In the genomic region with DNA sequence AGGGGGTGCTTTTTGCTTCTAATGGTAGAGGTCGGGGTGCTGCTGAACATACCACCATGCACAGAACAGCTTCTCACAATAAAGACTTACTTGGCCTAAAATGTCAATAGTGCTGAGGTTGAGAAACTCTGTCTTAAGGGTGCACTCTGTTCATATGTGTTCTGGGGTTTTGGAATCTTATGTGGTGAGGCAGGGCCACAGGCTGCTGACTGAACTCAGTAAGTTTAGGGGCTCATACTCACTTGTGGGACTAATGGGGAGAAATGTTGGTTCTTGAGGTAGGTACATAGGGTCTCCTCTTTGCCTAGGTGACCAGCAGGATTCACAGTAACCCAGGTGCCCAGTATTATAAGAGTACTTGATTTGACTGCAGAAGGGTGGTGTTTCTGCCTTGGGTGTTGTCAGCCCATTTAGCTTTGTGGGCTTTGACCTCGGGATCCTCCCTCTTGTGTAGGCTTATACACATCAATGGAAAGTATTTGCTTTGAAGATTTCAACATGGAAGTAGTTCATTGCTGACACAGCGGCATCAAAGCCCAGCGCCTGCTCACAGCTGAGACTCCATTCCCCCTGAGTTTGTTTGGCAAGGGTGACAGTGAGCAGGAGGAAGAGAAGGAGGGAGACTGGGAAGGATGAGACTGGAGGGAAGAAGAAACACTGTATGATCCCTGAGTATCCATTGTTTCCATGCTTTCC, we compare ENCODE assay signal across 11 cellular contexts. TPM values are rescaled to one million over a fixed set of nuclear protein-coding genes. Genes with fewer than 3 reads are reported as not detected.
DNase-seq lines count a peak whose midpoint lies in the region; ATAC-seq and TF ChIP-seq lines count a peak whose summit lies in the region.
"Had no signal": no experiment of that assay in that cellular context is flagged by ENCODE, and none has a peak within 500 bp of the region (broad histone marks: within the 10 kb centered on the region; RNA-seq: fewer than 3 reads in every experiment).

No MANE protein-coding gene starts in this region.

- TF ChIP-seq CTCF in uterus (IDR thresholded peaks at IDR 0.05) = no peak
- TF ChIP-seq CTCF in upper lobe of right lung (IDR thresholded peaks at IDR 0.05) = no peak

- peaks cover 76% of the 10 kb centered on the region for H3K4me1 Mint-ChIP-seq in activated CD8-positive, alpha-beta T cell treated with anti-CD3 and anti-CD28 coated beads, Interleukin-2, amount 10 ng/mL, durations not matched to agents 7 days and 5 days (ENCODE audit: low read depth)

- no peaks in the 10 kb centered on the region for H3K9me3 ChIP-seq in uterus
- H3K9me3 ChIP-seq in upper lobe of right lung = no peaks in the 10 kb centered on the region

- no peak overlapping the region for H3K4me3 Mint-ChIP-seq in activated CD8-positive, alpha-beta T cell treated with anti-CD3 and anti-CD28 coated beads, Interleukin-2, amount 10 ng/mL, durations not matched to agents 7 days and 5 days

- peak; percentile 27 for DNase-seq in stimulated activated CD4-positive, alpha-beta T cell treated with anti-CD3 and anti-CD28 coated beads, Interleukin-15, amount 100 ng/mL, for 24 hours
- no peak for DNase-seq in stimulated activated CD4-positive, alpha-beta T cell treated with anti-CD3 and anti-CD28 coated beads, Interleukin-4, amount 100 ng/mL, for 1 hour
- DNase-seq in activated CD8-positive, alpha-beta T cell treated with anti-CD3 and anti-CD28 coated beads, Interleukin-2, amount 10 ng/mL, durations not matched to agents 7 days and 5 days = no peak
- DNase-seq in left colon = no peak
- no peak for DNase-seq in AG20443 (ENCODE audit: low spot score)
- no peak for DNase-seq in uterus
- no peak for DNase-seq in upper lobe of right lung
- DNase-seq: C1 segment of cervical spinal cord, cortex of kidney, NCI-H524 had no signal

- no peaks in the 10 kb centered on the region for H3K4me1 ChIP-seq in uterus
- H3K4me1 ChIP-seq in upper lobe of right lung = peaks cover 41% of the 10 kb centered on the region

- no peak for TF ChIP-seq POLR2A in uterus (IDR thresholded peaks at IDR 0.05)

- no peak overlapping the region for H3K27ac ChIP-seq in uterus
- H3K27ac ChIP-seq in upper lobe of right lung = no peak overlapping the region

- ATAC-seq in activated CD8-positive, alpha-beta T cell treated with anti-CD3 and anti-CD28 coated beads, Interleukin-2, amount 10 ng/mL, durations not matched to agents 7 days and 5 days = peak; percentile 19
- ATAC-seq in left colon (peak; percentile 41), upper lobe of right lung (no peak), GM18861 (IDR thresholded peaks at IDR 0.05; ENCODE audit: unreplicated experiment) (no peak)

- H3K4me3 ChIP-seq in uterus = no peak overlapping the region
- no peak overlapping the region for H3K4me3 ChIP-seq in upper lobe of right lung

- CTCF ChIA-PET in activated CD8-positive, alpha-beta T cell treated with anti-CD3 and anti-CD28 coated beads, Interleukin-2, amount 10 ng/mL, durations not matched to agents 7 days and 5 days (lab: Charles Lee) = interaction anchor here (2.2 to 15.7 kb wide), 2 partner anchors 12 to 18 kb away, joined by 6 to 346 read pairs; a partner anchor contains a TSS

- H3K9me3 Mint-ChIP-seq in activated CD8-positive, alpha-beta T cell treated with anti-CD3 and anti-CD28 coated beads, Interleukin-2, amount 10 ng/mL, durations not matched to agents 7 days and 5 days (ENCODE audit: insufficient read depth) = no peaks in the 10 kb centered on the region

- H3K27ac Mint-ChIP-seq in activated CD8-positive, alpha-beta T cell treated with anti-CD3 and anti-CD28 coated beads, Interleukin-2, amount 10 ng/mL, durations not matched to agents 7 days and 5 days = peak overlapping the region; percentile 74

- H3K27me3 ChIP-seq in uterus = no peaks in the 10 kb centered on the region
- no peaks in the 10 kb centered on the region for H3K27me3 ChIP-seq in upper lobe of right lung

- intact Hi-C loops in left colon (cut with DNase I, micrococcal nuclease) (no loop called here), uterus (cut with DNase I; ENCODE audit: low total_unique reads) (no loop called here), upper lobe of right lung (cut with DNase I) (no loop called here)

- H3K36me3 ChIP-seq in uterus (no peaks in the 10 kb centered on the region), upper lobe of right lung (peaks cover 20% of the 10 kb centered on the region)

- peaks cover 60% of the 10 kb centered on the region for H3K36me3 Mint-ChIP-seq in activated CD8-positive, alpha-beta T cell treated with anti-CD3 and anti-CD28 coated beads, Interleukin-2, amount 10 ng/mL, durations not matched to agents 7 days and 5 days (ENCODE audit: low read depth)

- no peaks in the 10 kb centered on the region for H3K27me3 Mint-ChIP-seq in activated CD8-positive, alpha-beta T cell treated with anti-CD3 and anti-CD28 coated beads, Interleukin-2, amount 10 ng/mL, durations not matched to agents 7 days and 5 days (ENCODE audit: low read depth)

- POLR2A ChIA-PET in activated CD8-positive, alpha-beta T cell treated with anti-CD3 and anti-CD28 coated beads, Interleukin-2, amount 10 ng/mL, durations not matched to agents 7 days and 5 days (lab: Charles Lee) = interaction anchor here (0.8 to 1.9 kb wide), 3 partner anchors 9 to 18 kb away, joined by 3 to 8 read pairs (median 3); a partner anchor contains a TSS

RNA-seq across cellular contexts. Expression of a gene that starts 17.2 kb away (rescaled TPM):
- 10 to 100 TPM; 84.1 to 85.0 TPM for total RNA-seq in activated CD8-positive, alpha-beta T cell treated with anti-CD3 and anti-CD28 coated beads, Interleukin-2, amount 10 ng/mL, durations not matched to agents 7 days and 5 days
- total RNA-seq in left colon (10 to 100 TPM; 23.9 to 45.9 TPM), uterus (10 to 100 TPM in 2 of 4 donors, 1 to 10 TPM in 2; 6.8 to 40.0 (median 19.6) TPM), upper lobe of right lung (61.9 TPM)

RNA-seq across cellular contexts. Expression of a gene that starts 29.2 kb away (rescaled TPM):
- 10 to 100 TPM; 26.3 to 30.7 TPM for total RNA-seq in activated CD8-positive, alpha-beta T cell treated with anti-CD3 and anti-CD28 coated beads, Interleukin-2, amount 10 ng/mL, durations not matched to agents 7 days and 5 days
- 10 to 100 TPM; 13.9 to 15.4 TPM for total RNA-seq in left colon
- total RNA-seq in uterus = 10 to 100 TPM in 2 of 4 donors, 1 to 10 TPM in 2; 7.6 to 18.9 (median 13.4) TPM
- total RNA-seq in upper lobe of right lung = 18.8 TPM

RNA-seq across cellular contexts. Expression of a gene that starts 29.3 kb away (rescaled TPM):
- total RNA-seq in activated CD8-positive, alpha-beta T cell treated with anti-CD3 and anti-CD28 coated beads, Interleukin-2, amount 10 ng/mL, durations not matched to agents 7 days and 5 days = 10 to 100 TPM; 70.4 to 73.2 TPM
- total RNA-seq in left colon = 10 to 100 TPM; 26.3 to 27.7 TPM
- 100 to 1,000 TPM in 1 of 4 donors, 10 to 100 TPM in 2, 1 to 10 TPM in 1; 8.2 to 111 (median 66.9) TPM for total RNA-seq in uterus
- total RNA-seq in upper lobe of right lung = 30.0 TPM

RNA-seq across cellular contexts. Expression of a gene that starts 36.3 kb away (rescaled TPM):
- total RNA-seq in activated CD8-positive, alpha-beta T cell treated with anti-CD3 and anti-CD28 coated beads, Interleukin-2, amount 10 ng/mL, durations not matched to agents 7 days and 5 days = 1 to 10 TPM; 8.6 to 9.4 TPM
- total RNA-seq in left colon (10 to 100 TPM; 15.1 to 15.5 TPM), uterus (10 to 100 TPM in 2 of 4 donors, 1 to 10 TPM in 1, under 1 TPM in 1; 0.51 to 22.3 (median 7.9) TPM), upper lobe of right lung (30.4 TPM)

RNA-seq across cellular contexts. Expression of a gene that starts 45.6 kb away (rescaled TPM):
- total RNA-seq in activated CD8-positive, alpha-beta T cell treated with anti-CD3 and anti-CD28 coated beads, Interleukin-2, amount 10 ng/mL, durations not matched to agents 7 days and 5 days = under 1 TPM in 1 of 2 experiments, not detected in 1; 0.18 TPM
- total RNA-seq in left colon (100 to 1,000 TPM in 1 of 2 donors, 10 to 100 TPM in 1; 87.5 to 120 TPM), uterus (1 to 10 TPM in 1 of 4 donors, under 1 TPM in 3; 0.26 to 5.3 (median 0.50) TPM), upper lobe of right lung (61.0 TPM)

Comparison
In these comparisons a context has a peak if more than half of its experiments do, and no peak if none do; other contexts are left out.
1. ATAC-seq: peak in activated CD8-positive, alpha-beta T cell treated with anti-CD3 and anti-CD28 coated beads, Interleukin-2, amount 10 ng/mL, durations not matched to agents 7 days and 5 days (single experiment) and left colon (single experiment); none in upper lobe of right lung (single experiment) and GM18861 (single experiment).